In the genomic region with DNA sequence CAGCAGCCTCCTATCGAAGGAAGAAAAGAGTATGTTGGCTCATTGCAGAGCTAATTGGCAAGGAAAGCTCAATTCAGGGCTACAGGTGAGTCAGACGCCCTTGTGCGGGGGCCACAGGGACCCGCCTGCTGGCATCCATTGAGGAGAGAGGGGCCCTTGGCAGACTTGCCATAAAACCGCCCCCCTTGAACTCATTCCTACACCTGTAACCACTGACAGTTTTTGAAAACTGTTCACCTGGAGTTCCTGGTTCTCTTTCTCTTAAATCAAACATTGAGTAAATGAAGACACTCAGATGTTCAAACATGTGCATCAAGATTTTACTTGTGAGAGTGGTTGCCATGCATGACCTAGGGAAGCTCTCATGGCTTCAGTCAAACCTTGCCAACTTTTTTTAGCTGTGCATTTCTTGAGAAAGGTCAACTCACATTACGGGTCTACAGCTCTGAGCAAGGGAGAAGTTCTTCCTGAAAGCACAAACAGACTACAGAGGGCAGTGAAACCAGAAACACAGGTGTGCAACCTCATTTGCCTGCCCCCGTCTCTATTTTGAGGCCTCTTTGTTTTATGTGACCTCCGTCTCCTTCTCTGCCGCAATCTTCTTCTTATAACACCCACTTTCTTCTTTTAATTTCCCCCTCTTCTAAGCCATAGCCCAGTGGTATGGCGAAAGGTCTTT, we compare ENCODE assay signal across 9 cellular contexts.
A peak's percentile ranks its signal among the peaks of the same experiment; 100 is the strongest.
DNase-seq lines count a peak whose midpoint lies in the region; ATAC-seq and TF ChIP-seq lines count a peak whose summit lies in the region.
"Had no signal": no experiment of that assay in that cellular context is flagged by ENCODE, and none has a peak within 500 bp of the region (broad histone marks: within the 10 kb centered on the region; RNA-seq: fewer than 3 reads in every experiment).

No MANE protein-coding gene starts in this region.

- DNase-seq in DND-41 (no peak), MCF 10A (ENCODE audit: unreplicated experiment) (no peak), cortex of kidney (lab: John Stamatoyannopoulos, UW) (no peak), NCI-H1436 treated with DMSO at 0.1 percent for 48 hours (lab: John Stamatoyannopoulos, UW) (no peak), posterior vena cava (ENCODE audit: low spot score) (no peak), HuH-7.5 (ENCODE audit: low spot score) (no peak)

- no peaks in the 10 kb centered on the region for H3K27me3 ChIP-seq in DND-41 (ENCODE audit: insufficient read depth, low read length, poor library complexity)

- peak overlapping the region; percentile 58 for H3K4me3 Mint-ChIP-seq in MCF 10A (ENCODE audit: unreplicated experiment)

- ATAC-seq in DND-41 (ENCODE audit: insufficient read depth, low read depth) (peak; percentile 7; the same call in 2 of the 3 replicates), GM19395 (IDR thresholded peaks at IDR 0.05; ENCODE audit: unreplicated experiment) (peak; percentile 82), HG03196 (IDR thresholded peaks at IDR 0.05; ENCODE audit: unreplicated experiment) (peak; percentile 61)

- H2AFZ ChIP-seq in DND-41 (ENCODE audit: low read depth, low read length): no peak overlapping the region
- H2AFZ ChIP-seq: parathyroid adenoma had no signal

- POLR2A ChIA-PET in MCF 10A (lab: Yijun Ruan, JAX): interaction anchor here (0.6 to 2.7 kb wide), 17 partner anchors 12 to 516 kb away, joined by 3 to 14 read pairs (median 3); no protein-coding TSS in a partner anchor

- peaks cover 42% of the 10 kb centered on the region for H3K4me1 Mint-ChIP-seq in MCF 10A (ENCODE audit: insufficient read depth, unreplicated experiment)

- H4K20me1 ChIP-seq in DND-41 (ENCODE audit: insufficient read depth, low read length): no peaks in the 10 kb centered on the region

- H3K9ac ChIP-seq in DND-41 (ENCODE audit: low read depth, low read length): no peak overlapping the region
- H3K9ac ChIP-seq: parathyroid adenoma had no signal

- CTCF ChIA-PET in MCF 10A (lab: Yijun Ruan, JAX): interaction anchor here (0.5 to 1.6 kb wide), 7 partner anchors 133 to 494 kb away, joined by 3 to 7 read pairs (median 3); no protein-coding TSS in a partner anchor

- H3K4me2 ChIP-seq in DND-41 (ENCODE audit: insufficient read depth, low read length): no peak overlapping the region

- no peaks in the 10 kb centered on the region for H3K36me3 ChIP-seq in DND-41 (ENCODE audit: insufficient read depth, low read length)

- peaks cover 7% of the 10 kb centered on the region for H3K36me3 Mint-ChIP-seq in MCF 10A (ENCODE audit: insufficient read depth, unreplicated experiment)

- peak overlapping the region; percentile 94 for H3K27ac Mint-ChIP-seq in MCF 10A (ENCODE audit: low read depth, unreplicated experiment)

- TF ChIP-seq CTCF in DND-41 (IDR thresholded peaks at IDR 0.05; ENCODE audit: borderline replicate concordance, extremely low read depth, low read length, poor library complexity, severe bottlenecking): no peak
- no peak for TF ChIP-seq CTCF in MCF 10A (IDR thresholded peaks at IDR 0.05; ENCODE audit: unreplicated experiment)

- H3K9me3 ChIP-seq in DND-41 (ENCODE audit: insufficient read depth, low read length, severe bottlenecking): no peaks in the 10 kb centered on the region

- H3K79me2 ChIP-seq in DND-41 (ENCODE audit: insufficient read depth, low read length): no peaks in the 10 kb centered on the region
- H3K79me2 ChIP-seq: parathyroid adenoma had no signal

- H3K4me1 ChIP-seq in DND-41 (ENCODE audit: insufficient read depth, low read length): peaks cover 17% of the 10 kb centered on the region
- H3K4me1 ChIP-seq: parathyroid adenoma had no signal

- no peaks in the 10 kb centered on the region for H3K9me3 Mint-ChIP-seq in MCF 10A (ENCODE audit: unreplicated experiment)

- BruUV-seq in MCF 10A (replicated peaks; lab: Mats Ljungman, UMichigan): no TSS peak

- H3K27ac ChIP-seq in DND-41 (ENCODE audit: low read length): 0 out of 2 replicates have a peak overlapping the region, but pooled peaks have one; percentile 23
- H3K27ac ChIP-seq: parathyroid adenoma had no signal

- intact Hi-C loops in MCF 10A (cut with micrococcal nuclease) (no loop called here), posterior vena cava (cut with DNase I) (no loop called here)

- no peak overlapping the region for H3K4me3 ChIP-seq in DND-41 (ENCODE audit: low read depth in 1 of 2, low read length in 2 of 2)

- H3K27me3 Mint-ChIP-seq in MCF 10A (ENCODE audit: insufficient read depth, unreplicated experiment): no peaks in the 10 kb centered on the region

Comparison
In these comparisons a context has a peak if more than half of its experiments do, and no peak if none do; other contexts are left out.
1. ATAC-seq: peak in every context shown above with its lines; median percentile 82 in GM19395; 61 in HG03196; 7 in DND-41.